In the genomic region with DNA sequence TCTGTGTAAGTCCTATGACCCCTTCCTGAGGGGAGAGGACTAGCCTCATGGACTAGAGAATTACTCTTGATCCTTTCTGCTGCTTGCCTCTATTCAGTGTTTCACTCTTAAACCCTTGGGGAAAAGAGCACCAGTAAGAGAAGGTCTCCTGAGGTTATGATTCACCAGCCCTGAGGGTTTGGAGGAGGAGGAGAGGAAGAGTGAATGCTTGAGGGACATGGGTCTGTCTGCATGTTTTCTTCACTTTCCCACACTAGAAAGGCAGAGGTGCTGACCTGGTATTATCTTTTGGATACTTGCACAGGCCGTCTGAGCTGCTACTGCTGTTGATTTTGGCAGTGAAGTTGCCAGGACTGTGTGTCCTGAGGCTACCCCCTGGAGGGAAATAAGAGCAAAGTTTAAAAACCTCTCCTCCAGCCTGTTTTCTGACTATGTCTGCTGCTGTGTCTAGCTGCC, we compare ENCODE assay signal across 11 cellular contexts.
DNase-seq lines count a peak whose midpoint lies in the region; ATAC-seq, FAIRE-seq and TF ChIP-seq lines count a peak whose summit lies in the region.
"Had no signal": no experiment of that assay in that cellular context is flagged by ENCODE, and none has a peak within 500 bp of the region (broad histone marks: within the 10 kb centered on the region; RNA-seq: fewer than 3 reads in every experiment).

No MANE protein-coding gene starts in this region.

- ATAC-seq in GM18498 (IDR thresholded peaks at IDR 0.05; ENCODE audit: unreplicated experiment) (peak; percentile 40), HG03558 (IDR thresholded peaks at IDR 0.05; ENCODE audit: extremely low read depth, unreplicated experiment) (peak; percentile 77), pancreas (peak in 3 of 4 donors; percentile 18 to 55 (median 42)), aorta (ENCODE audit: low FRiP score) (no peak)
- ATAC-seq: activated naive CD4-positive, alpha-beta T cell treated with anti-CD3 and anti-CD28 coated beads, Interleukin-2, amount 50 U/mL, for 72 hours had no signal

- H3K9me3 Mint-ChIP-seq in chondrocyte (ENCODE audit: low read depth), result peaks cover 11% of the 10 kb centered on the region
- H3K9me3 Mint-ChIP-seq: activated naive CD4-positive, alpha-beta T cell treated with anti-CD3 and anti-CD28 coated beads, Interleukin-2, amount 50 U/mL, for 72 hours; naive B cell had no signal

- peaks cover 15% of the 10 kb centered on the region for H3K36me3 Mint-ChIP-seq in chondrocyte (ENCODE audit: low read depth)
- H3K36me3 Mint-ChIP-seq: naive B cell had no signal

- FAIRE-seq in pancreas (lab: Jason Lieb, UNC), result no peak
- FAIRE-seq: GM18507 had no signal

- WGBS in pancreas, 2 donors, result 5 to 8% methylated on average over 1 of the region's 1 CpG
- 0 to 2% methylated on average over 1 of the region's 1 CpG for WGBS in aorta, 2 donors

- H3K27ac ChIP-seq in pancreas (no peak overlapping the region), aorta (ENCODE audit: low read depth in 1 of 2, low read length in 2 of 2) (no peak overlapping the region)

- intact Hi-C loops in pancreas (cut with DNase I), result no loop called here
- intact Hi-C loops in aorta (cut with DNase I), result no loop called here

- peak overlapping the region; percentile 50 for H3K4me3 Mint-ChIP-seq in chondrocyte (ENCODE audit: unreplicated experiment)
- H3K4me3 Mint-ChIP-seq: naive B cell had no signal

- no peak overlapping the region for H3K4me3 ChIP-seq in pancreas
- H3K4me3 ChIP-seq in aorta (ENCODE audit: low read length in 2 of 2), result no peak overlapping the region

- no peak for TF ChIP-seq CTCF in chondrocyte (IDR thresholded peaks at IDR 0.05)
- no peak for TF ChIP-seq CTCF in pancreas (IDR thresholded peaks at IDR 0.05)
- TF ChIP-seq CTCF in GM20000 (IDR thresholded peaks at IDR 0.05; ENCODE audit: extremely low read depth, missing control alignments), result no peak

- H3K9me3 ChIP-seq in pancreas (no peaks in the 10 kb centered on the region), aorta (ENCODE audit: control insufficient read depth, low read length) (no peaks in the 10 kb centered on the region)

- no peaks in the 10 kb centered on the region for H3K27me3 Mint-ChIP-seq in chondrocyte (ENCODE audit: low read depth)
- H3K27me3 Mint-ChIP-seq: naive B cell had no signal

- no peaks in the 10 kb centered on the region for H3K4me1 ChIP-seq in pancreas
- H3K4me1 ChIP-seq in aorta (ENCODE audit: control insufficient read depth in 1 of 2, insufficient read depth in 2 of 2, low read length in 2 of 2), result no peaks in the 10 kb centered on the region

- peaks cover 26% of the 10 kb centered on the region for H3K4me1 Mint-ChIP-seq in chondrocyte (ENCODE audit: low read depth)
- H3K4me1 Mint-ChIP-seq: naive B cell had no signal

- DNase-seq in chondrocyte (ENCODE audit: low spot score) (no peak), pancreas (peak in 1 of 6 donors; percentile 3), aorta (no peak), NCI-H2196 treated with DMSO at 0.1 percent for 48 hours (lab: John Stamatoyannopoulos, UW; ENCODE audit: unreplicated experiment) (no peak), GM20000 (ENCODE audit: low spot score) (no peak), NCI-H1417 treated with DMSO at 0.1 percent for 48 hours (lab: John Stamatoyannopoulos, UW) (no peak)
- DNase-seq: naive B cell had no signal

- peak overlapping the region; percentile 97 for H3K27ac Mint-ChIP-seq in chondrocyte (ENCODE audit: unreplicated experiment)
- H3K27ac Mint-ChIP-seq: activated naive CD4-positive, alpha-beta T cell treated with anti-CD3 and anti-CD28 coated beads, Interleukin-2, amount 50 U/mL, for 72 hours had no signal

- H3K36me3 ChIP-seq in pancreas, result no peaks in the 10 kb centered on the region
- no peaks in the 10 kb centered on the region for H3K36me3 ChIP-seq in aorta (ENCODE audit: control insufficient read depth in 1 of 2, insufficient read depth in 2 of 2, low read length in 1 of 2)

- no peaks in the 10 kb centered on the region for H3K27me3 ChIP-seq in pancreas
- no peaks in the 10 kb centered on the region for H3K27me3 ChIP-seq in aorta (ENCODE audit: control insufficient read depth in 1 of 2, insufficient read depth in 2 of 2, low read length in 1 of 2)
